8 cellular contexts compared by ENCODE assay signal in the genomic region with DNA sequence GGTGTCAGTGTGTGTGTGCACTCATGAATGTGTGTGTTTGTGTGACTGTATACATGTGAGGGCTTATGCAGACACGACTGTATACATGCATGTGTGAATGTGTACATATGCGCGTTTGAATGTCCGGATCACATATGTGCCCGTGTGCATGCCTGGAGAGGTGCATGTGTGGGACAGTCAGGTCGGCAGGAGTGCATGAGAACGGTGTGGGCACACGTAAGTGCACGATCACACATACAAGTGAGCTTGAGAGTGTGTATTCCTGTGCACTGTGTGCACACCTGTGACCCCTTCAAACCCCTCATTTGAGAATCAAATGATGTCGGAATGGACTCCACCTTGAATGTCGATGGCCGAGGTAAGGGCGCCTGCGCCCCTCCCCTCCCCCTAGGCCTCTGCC. TPM values are rescaled to one million over a fixed set of nuclear protein-coding genes. Genes with fewer than 3 reads are reported as not detected.
DNase-seq lines count a peak whose midpoint lies in the region; ATAC-seq and TF ChIP-seq lines count a peak whose summit lies in the region.
"Had no signal": no experiment of that assay in that cellular context is flagged by ENCODE, and none has a peak within 500 bp of the region (broad histone marks: within the 10 kb centered on the region; RNA-seq: fewer than 3 reads in every experiment).

No MANE protein-coding gene starts in this region.

- no peaks in the 10 kb centered on the region for H3K36me3 ChIP-seq in CD8-positive, alpha-beta T cell (ENCODE audit: insufficient read depth, low read length)
- H3K36me3 ChIP-seq in HEK293 (ENCODE audit: control insufficient read depth in 2 of 2, insufficient read depth in 1 of 2, low read length in 2 of 2): no peaks in the 10 kb centered on the region

- no peak overlapping the region for H3K27ac Mint-ChIP-seq in CD8-positive, alpha-beta T cell
- H3K27ac Mint-ChIP-seq in brain: no peak overlapping the region
- H3K27ac Mint-ChIP-seq in nephron progenitor cell: no peak overlapping the region

- no peak overlapping the region for H3K4me3 ChIP-seq in CD8-positive, alpha-beta T cell (ENCODE audit: low read depth, low read length)
- H3K4me3 ChIP-seq in HEK293 (ENCODE audit: low read depth, low read length): no peak overlapping the region

- H3K4me1 Mint-ChIP-seq in CD8-positive, alpha-beta T cell (ENCODE audit: low read depth): peaks cover 28% of the 10 kb centered on the region
- H3K4me1 Mint-ChIP-seq in brain (peaks cover 19% of the 10 kb centered on the region), nephron progenitor cell (peaks cover 43% of the 10 kb centered on the region)

- peaks cover 28% of the 10 kb centered on the region for H3K27me3 Mint-ChIP-seq in CD8-positive, alpha-beta T cell (ENCODE audit: low read depth)
- H3K27me3 Mint-ChIP-seq in brain (peaks cover 92% of the 10 kb centered on the region), nephron progenitor cell (ENCODE audit: low read depth, poor library complexity) (peaks cover 83% of the 10 kb centered on the region)

- no peaks in the 10 kb centered on the region for H3K36me3 Mint-ChIP-seq in CD8-positive, alpha-beta T cell
- H3K36me3 Mint-ChIP-seq in brain (no peaks in the 10 kb centered on the region), nephron progenitor cell (ENCODE audit: low read depth) (no peaks in the 10 kb centered on the region)

- H3K9me3 Mint-ChIP-seq in CD8-positive, alpha-beta T cell: no peaks in the 10 kb centered on the region
- H3K9me3 Mint-ChIP-seq in brain: peaks cover 0 to 19% (median 0%) of the 10 kb centered on the region in 5 experiments
- no peaks in the 10 kb centered on the region for H3K9me3 Mint-ChIP-seq in nephron progenitor cell

- no peaks in the 10 kb centered on the region for H3K9me3 ChIP-seq in CD8-positive, alpha-beta T cell (ENCODE audit: low read length)
- H3K9me3 ChIP-seq in HEK293 (ENCODE audit: control insufficient read depth, insufficient read depth, low read depth, low read length): no peaks in the 10 kb centered on the region

- peaks cover 33% of the 10 kb centered on the region for H3K4me1 ChIP-seq in CD8-positive, alpha-beta T cell (ENCODE audit: insufficient read depth, low read length)
- H3K4me1 ChIP-seq in HEK293 (ENCODE audit: control insufficient read depth, insufficient read depth, low read length): peaks cover 13% of the 10 kb centered on the region

- no peak for ATAC-seq in CD8-positive, alpha-beta T cell

- POLR2A ChIA-PET in CD8-positive, alpha-beta T cell (lab: Charles Lee): no interaction called here
- POLR2A ChIA-PET in HEK293 (lab: Yijun Ruan, JAX): interaction anchor here (1.4 kb wide), 1 partner anchor 63 kb away, joined by 4 read pairs; no protein-coding TSS in a partner anchor

- no peak for DNase-seq in CD8-positive, alpha-beta T cell
- DNase-seq in nephron progenitor cell (no peak), NCI-H187 (lab: John Stamatoyannopoulos, UW) (no peak), kidney tubule cell (ENCODE audit: low spot score) (no peak)
- DNase-seq in activated CD4-positive, CD25-positive, alpha-beta regulatory T cell treated with anti-CD3 and anti-CD28 coated beads, Interleukin-2, amount 50 U/mL, for 72 hours: no peak

- H3K4me3 Mint-ChIP-seq in CD8-positive, alpha-beta T cell: peak overlapping the region; percentile 71
- H3K4me3 Mint-ChIP-seq in brain (peak overlapping the region; percentile 71 to 80 (median 73)), nephron progenitor cell (peak overlapping the region; percentile 74)

- intact Hi-C loops in CD8-positive, alpha-beta T cell (cut with DNase I, micrococcal nuclease): loop anchor here in 1 of 2 experiments (10.0 kb wide), 1 partner anchor 210 kb away; the partner anchor contains the start of gene SLC35B1

- H3K27me3 ChIP-seq in CD8-positive, alpha-beta T cell (ENCODE audit: insufficient read depth, low read length): peaks cover 24% of the 10 kb centered on the region

- TF ChIP-seq CTCF in CD8-positive, alpha-beta T cell (IDR thresholded peaks at IDR 0.05): no peak
- TF ChIP-seq CTCF in HEK293 (tag by site-specific recombination; IDR thresholded peaks at IDR 0.05) (no peak), brain (conservative IDR thresholded peaks at IDR 0.05) (no peak), nephron progenitor cell (IDR thresholded peaks at IDR 0.05) (no peak)

- CTCF ChIA-PET in CD8-positive, alpha-beta T cell (lab: Charles Lee): interaction anchor here (6.0 kb wide), 1 partner anchor 62 kb away, joined by 51 read pairs; no protein-coding TSS in a partner anchor
- CTCF ChIA-PET in HEK293 (lab: Yijun Ruan, JAX): interaction anchor here (2.1 to 4.5 kb wide), 2 partner anchors 15 to 61 kb away, joined by 12 to 59 read pairs; no protein-coding TSS in a partner anchor

- no peak overlapping the region for H3K27ac ChIP-seq in CD8-positive, alpha-beta T cell (ENCODE audit: low read depth, low read length)
- no peak overlapping the region for H3K27ac ChIP-seq in HEK293 (ENCODE audit: extremely low read depth, low read depth, low read length)

TF ChIP-seq in HEK293, 187 proteins besides CTCF, POLR2A, EP300 and RAD21:
- TF ChIP-seq, protein P1, sequence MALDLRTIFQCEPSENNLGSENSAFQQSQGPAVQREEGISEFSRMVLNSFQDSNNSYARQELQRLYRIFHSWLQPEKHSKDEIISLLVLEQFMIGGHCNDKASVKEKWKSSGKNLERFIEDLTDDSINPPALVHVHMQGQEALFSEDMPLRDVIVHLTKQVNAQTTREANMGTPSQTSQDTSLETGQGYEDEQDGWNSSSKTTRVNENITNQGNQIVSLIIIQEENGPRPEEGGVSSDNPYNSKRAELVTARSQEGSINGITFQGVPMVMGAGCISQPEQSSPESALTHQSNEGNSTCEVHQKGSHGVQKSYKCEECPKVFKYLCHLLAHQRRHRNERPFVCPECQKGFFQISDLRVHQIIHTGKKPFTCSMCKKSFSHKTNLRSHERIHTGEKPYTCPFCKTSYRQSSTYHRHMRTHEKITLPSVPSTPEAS (tag by site-specific recombination; IDR thresholded peaks at IDR 0.05): peak; percentile 59
- TF ChIP-seq ZNF76 (tag by site-specific recombination; IDR thresholded peaks at IDR 0.05; ENCODE audit: borderline replicate concordance, low read depth): no peak

RNA-seq across cellular contexts. Expression of gene NGFR, which starts 0.7 kb away (rescaled TPM):
- total RNA-seq in CD8-positive, alpha-beta T cell: under 1 TPM; 0.25 to 0.73 TPM
- polyA plus RNA-seq in brain (ENCODE audit: insufficient read depth, low read depth, low replicate concordance): 2.6 TPM
- total RNA-seq: endothelial cell of umbilical vein had no signal
- polyA plus RNA-seq: endothelial cell of umbilical vein had no signal
